In the genomic region with DNA sequence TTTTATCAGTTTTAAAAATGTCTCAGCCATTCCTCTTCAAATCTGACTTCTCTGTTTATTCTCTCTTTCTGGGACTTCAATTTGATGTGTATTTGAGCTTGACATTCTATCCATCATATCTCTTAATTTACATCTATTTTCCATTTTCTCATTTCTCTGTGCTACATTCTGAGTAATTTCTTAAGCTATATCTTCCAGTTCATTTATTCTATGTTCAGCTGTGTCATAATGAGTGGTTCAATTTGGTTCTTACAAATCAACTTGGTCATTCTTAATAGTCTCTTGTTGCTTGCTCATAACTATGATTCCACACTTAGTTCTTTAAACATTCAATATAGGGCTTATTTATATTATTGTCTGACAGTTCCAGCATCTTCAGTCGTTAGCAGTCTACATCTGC, we compare ENCODE assay signal across 25 cellular contexts. TPM values are rescaled to one million over a fixed set of nuclear protein-coding genes. Genes with fewer than 3 reads are reported as not detected.
"Had no signal": no experiment of that assay in that cellular context is flagged by ENCODE, and none has a peak within 500 bp of the region (broad histone marks: within the 10 kb centered on the region; RNA-seq: fewer than 3 reads in every experiment).

No MANE protein-coding gene starts in this region.

- H3K27me3 ChIP-seq: pancreas, right atrium auricular region, right lobe of liver, tibial nerve, uterus had no signal

- H3K27ac ChIP-seq: lower lobe of right lung, pancreas, right lobe of liver, tibial nerve, uterus had no signal

- H3K36me3 ChIP-seq: lower lobe of right lung, right lobe of liver, uterus had no signal

- H3K4me1 Mint-ChIP-seq: stimulated activated memory B cell treated with anti-CD40 and anti-IgM and Interleukin-4, amounts not matched to agents 10 μg/mL and 1 μg/mL and 100 μg/mL, for 72 hours; stimulated activated naive CD8-positive, alpha-beta T cell treated with anti-CD3 and anti-CD28 coated beads, Interleukin-15, amount 100 ng/mL, for 72 hours had no signal

- H3K9me3 Mint-ChIP-seq: naive thymus-derived CD8-positive, alpha-beta T cell; stimulated activated naive CD8-positive, alpha-beta T cell treated with anti-CD3 and anti-CD28 coated beads, Interleukin-15, amount 100 ng/mL, for 72 hours; type B pancreatic cell had no signal

- H3K9me3 ChIP-seq: lower lobe of right lung, pancreas, right atrium auricular region, right lobe of liver, tibial nerve, uterus had no signal

- H3K27ac Mint-ChIP-seq: naive thymus-derived CD8-positive, alpha-beta T cell; nephron; stimulated activated memory B cell treated with anti-CD40 and anti-IgM and Interleukin-4, amounts not matched to agents 10 μg/mL and 1 μg/mL and 100 μg/mL, for 72 hours; stimulated activated naive CD8-positive, alpha-beta T cell treated with anti-CD3 and anti-CD28 coated beads, Interleukin-15, amount 100 ng/mL, for 72 hours; type B pancreatic cell had no signal

- DNase-seq: kidney glomerular epithelial cell; left cardiac atrium; lower lobe of right lung; mammary epithelial cell; mesenchymal stem cell; naive thymus-derived CD8-positive, alpha-beta T cell; nucleus accumbens; pancreas; right lobe of liver; stimulated activated CD4-positive, alpha-beta T cell treated with anti-CD3 and anti-CD28 coated beads, Interleukin-1b, Interleukin-23, amount 100 ng/mL, for 48 hours; stimulated activated CD4-positive, alpha-beta T cell treated with anti-CD3 and anti-CD28 coated beads, Interleukin-2, amount 100 ng/mL, for 48 hours; stimulated activated CD4-positive, alpha-beta T cell treated with anti-CD3 and anti-CD28 coated beads, Interleukin-4, amount 100 ng/mL, for 4 hours; stimulated activated CD8-positive, alpha-beta memory T cell treated with anti-CD3 and anti-CD28 coated beads, Interleukin-4, amount 100 ng/mL, for 48 hours; stimulated activated naive CD4-positive, alpha-beta T cell treated with Interleukin-2 at 50 U/mL for 16 hours; stimulated activated naive CD8-positive, alpha-beta T cell treated with anti-CD3 and anti-CD28 coated beads, Interleukin-15, amount 100 ng/mL, for 72 hours; substantia nigra; uterus had no signal

- H3K4me3 ChIP-seq: lower lobe of right lung, pancreas, right atrium auricular region, right lobe of liver, smooth muscle cell, tibial nerve, uterus had no signal

- ATAC-seq: left cardiac atrium; left lobe of liver; lower lobe of right lung; naive thymus-derived CD8-positive, alpha-beta T cell; pancreas; right lobe of liver; stimulated activated memory B cell treated with anti-CD40 and anti-IgM and Interleukin-4, amounts not matched to agents 10 μg/mL and 1 μg/mL and 100 μg/mL, for 72 hours; stimulated activated naive CD8-positive, alpha-beta T cell treated with anti-CD3 and anti-CD28 coated beads, Interleukin-15, amount 100 ng/mL, for 72 hours had no signal

- H3K4me3 Mint-ChIP-seq: naive thymus-derived CD8-positive, alpha-beta T cell; nephron; neural crest cell; stimulated activated memory B cell treated with anti-CD40 and anti-IgM and Interleukin-4, amounts not matched to agents 10 μg/mL and 1 μg/mL and 100 μg/mL, for 72 hours; stimulated activated naive CD8-positive, alpha-beta T cell treated with anti-CD3 and anti-CD28 coated beads, Interleukin-15, amount 100 ng/mL, for 72 hours; type B pancreatic cell had no signal

- H3K27me3 Mint-ChIP-seq: naive thymus-derived CD8-positive, alpha-beta T cell; stimulated activated memory B cell treated with anti-CD40 and anti-IgM and Interleukin-4, amounts not matched to agents 10 μg/mL and 1 μg/mL and 100 μg/mL, for 72 hours; stimulated activated naive CD8-positive, alpha-beta T cell treated with anti-CD3 and anti-CD28 coated beads, Interleukin-15, amount 100 ng/mL, for 72 hours; type B pancreatic cell had no signal

- H3K4me1 ChIP-seq: lower lobe of right lung, right lobe of liver, uterus had no signal

RNA-seq across cellular contexts. Expression of gene CKMT2, which starts 16.9 kb away (rescaled TPM):
- total RNA-seq: neural crest cell had no signal
